In the genomic region with DNA sequence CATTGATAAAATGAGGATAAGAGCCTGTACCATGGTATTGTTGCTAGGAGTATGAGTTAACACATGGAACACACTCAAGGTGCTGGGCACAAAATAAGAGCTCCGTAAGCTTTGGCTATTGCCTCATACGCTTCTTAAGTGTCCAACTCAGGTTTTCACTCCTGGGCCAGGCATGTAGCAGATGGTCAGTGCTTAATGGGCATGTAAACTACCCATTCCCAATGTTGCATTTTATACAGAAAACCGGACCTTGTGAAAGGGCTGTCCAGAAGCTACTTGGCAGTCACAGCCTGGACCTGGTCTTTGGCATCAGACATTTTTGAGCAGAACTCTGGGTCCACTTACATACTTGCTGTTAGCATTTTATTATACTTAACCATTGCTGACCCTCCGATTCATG, we compare ENCODE assay signal across 1 cellular context.
TF ChIP-seq lines count a peak whose summit lies in the region.

No MANE protein-coding gene starts in this region.

TF ChIP-seq in GM12878, 131 proteins besides CTCF, POLR2A, EP300 and RAD21:
- TF ChIP-seq FOXM1 (IDR thresholded peaks at IDR 0.05; ENCODE audit: low read depth, low read length) (no peak), YY1 (IDR thresholded peaks at IDR 0.05; ENCODE audit: low read depth, low read length) (no peak), TARDBP (IDR thresholded peaks at IDR 0.05; ENCODE audit: borderline replicate concordance) (no peak), YBX1 (IDR thresholded peaks at IDR 0.05) (no peak), RCOR1 (conservative IDR thresholded peaks at IDR 0.05; ENCODE audit: low read depth, low read length) (no peak), MEF2A (IDR thresholded peaks at IDR 0.05; ENCODE audit: insufficient read depth, low read depth, low read length) (no peak), MTA2 (IDR thresholded peaks at IDR 0.05; ENCODE audit: low read depth) (no peak), MYC (IDR thresholded peaks at IDR 0.05; ENCODE audit: insufficient read depth, insufficient read length, insufficient replicate concordance, low read length, severe bottlenecking) (no peak), NR2F1 (conservative IDR thresholded peaks at IDR 0.05) (no peak), RAD51 (IDR thresholded peaks at IDR 0.05) (no peak), WRNIP1 (IDR thresholded peaks at IDR 0.05; ENCODE audit: borderline replicate concordance, low read depth, low read length) (no peak)
- TF ChIP-seq, protein P1, sequence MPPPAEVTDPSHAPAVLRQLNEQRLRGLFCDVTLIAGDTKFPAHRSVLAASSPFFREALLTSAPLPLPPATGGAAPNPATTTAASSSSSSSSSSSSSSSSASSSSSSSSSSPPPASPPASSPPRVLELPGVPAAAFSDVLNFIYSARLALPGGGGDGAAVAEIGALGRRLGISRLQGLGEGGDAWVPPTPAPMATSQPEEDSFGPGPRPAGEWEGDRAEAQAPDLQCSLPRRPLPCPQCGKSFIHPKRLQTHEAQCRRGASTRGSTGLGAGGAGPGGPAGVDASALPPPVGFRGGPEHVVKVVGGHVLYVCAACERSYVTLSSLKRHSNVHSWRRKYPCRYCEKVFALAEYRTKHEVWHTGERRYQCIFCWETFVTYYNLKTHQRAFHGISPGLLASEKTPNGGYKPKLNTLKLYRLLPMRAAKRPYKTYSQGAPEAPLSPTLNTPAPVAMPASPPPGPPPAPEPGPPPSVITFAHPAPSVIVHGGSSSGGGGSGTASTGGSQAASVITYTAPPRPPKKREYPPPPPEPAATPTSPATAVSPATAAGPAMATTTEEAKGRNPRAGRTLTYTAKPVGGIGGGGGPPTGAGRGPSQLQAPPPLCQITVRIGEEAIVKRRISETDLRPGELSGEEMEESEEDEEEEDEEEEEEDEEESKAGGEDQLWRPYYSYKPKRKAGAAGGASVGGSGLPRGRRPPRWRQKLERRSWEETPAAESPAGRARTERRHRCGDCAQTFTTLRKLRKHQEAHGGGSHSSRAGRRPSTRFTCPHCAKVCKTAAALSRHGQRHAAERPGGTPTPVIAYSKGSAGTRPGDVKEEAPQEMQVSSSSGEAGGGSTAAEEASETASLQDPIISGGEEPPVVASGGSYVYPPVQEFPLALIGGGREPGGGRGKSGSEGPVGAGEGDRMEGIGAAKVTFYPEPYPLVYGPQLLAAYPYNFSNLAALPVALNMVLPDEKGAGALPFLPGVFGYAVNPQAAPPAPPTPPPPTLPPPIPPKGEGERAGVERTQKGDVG (CRISPR knock-in tag; IDR thresholded peaks at IDR 0.05) = no peak
- TF ChIP-seq, protein P2, sequence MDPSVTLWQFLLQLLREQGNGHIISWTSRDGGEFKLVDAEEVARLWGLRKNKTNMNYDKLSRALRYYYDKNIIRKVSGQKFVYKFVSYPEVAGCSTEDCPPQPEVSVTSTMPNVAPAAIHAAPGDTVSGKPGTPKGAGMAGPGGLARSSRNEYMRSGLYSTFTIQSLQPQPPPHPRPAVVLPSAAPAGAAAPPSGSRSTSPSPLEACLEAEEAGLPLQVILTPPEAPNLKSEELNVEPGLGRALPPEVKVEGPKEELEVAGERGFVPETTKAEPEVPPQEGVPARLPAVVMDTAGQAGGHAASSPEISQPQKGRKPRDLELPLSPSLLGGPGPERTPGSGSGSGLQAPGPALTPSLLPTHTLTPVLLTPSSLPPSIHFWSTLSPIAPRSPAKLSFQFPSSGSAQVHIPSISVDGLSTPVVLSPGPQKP (IDR thresholded peaks at IDR 0.05; ENCODE audit: low read depth, low read length) = no peak
- TF ChIP-seq, protein P3, sequence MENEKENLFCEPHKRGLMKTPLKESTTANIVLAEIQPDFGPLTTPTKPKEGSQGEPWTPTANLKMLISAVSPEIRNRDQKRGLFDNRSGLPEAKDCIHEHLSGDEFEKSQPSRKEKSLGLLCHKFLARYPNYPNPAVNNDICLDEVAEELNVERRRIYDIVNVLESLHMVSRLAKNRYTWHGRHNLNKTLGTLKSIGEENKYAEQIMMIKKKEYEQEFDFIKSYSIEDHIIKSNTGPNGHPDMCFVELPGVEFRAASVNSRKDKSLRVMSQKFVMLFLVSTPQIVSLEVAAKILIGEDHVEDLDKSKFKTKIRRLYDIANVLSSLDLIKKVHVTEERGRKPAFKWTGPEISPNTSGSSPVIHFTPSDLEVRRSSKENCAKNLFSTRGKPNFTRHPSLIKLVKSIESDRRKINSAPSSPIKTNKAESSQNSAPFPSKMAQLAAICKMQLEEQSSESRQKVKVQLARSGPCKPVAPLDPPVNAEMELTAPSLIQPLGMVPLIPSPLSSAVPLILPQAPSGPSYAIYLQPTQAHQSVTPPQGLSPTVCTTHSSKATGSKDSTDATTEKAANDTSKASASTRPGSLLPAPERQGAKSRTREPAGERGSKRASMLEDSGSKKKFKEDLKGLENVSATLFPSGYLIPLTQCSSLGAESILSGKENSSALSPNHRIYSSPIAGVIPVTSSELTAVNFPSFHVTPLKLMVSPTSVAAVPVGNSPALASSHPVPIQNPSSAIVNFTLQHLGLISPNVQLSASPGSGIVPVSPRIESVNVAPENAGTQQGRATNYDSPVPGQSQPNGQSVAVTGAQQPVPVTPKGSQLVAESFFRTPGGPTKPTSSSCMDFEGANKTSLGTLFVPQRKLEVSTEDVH (IDR thresholded peaks at IDR 0.05; ENCODE audit: low read depth, partially characterized antibody) = no peak
